In the genomic region with DNA sequence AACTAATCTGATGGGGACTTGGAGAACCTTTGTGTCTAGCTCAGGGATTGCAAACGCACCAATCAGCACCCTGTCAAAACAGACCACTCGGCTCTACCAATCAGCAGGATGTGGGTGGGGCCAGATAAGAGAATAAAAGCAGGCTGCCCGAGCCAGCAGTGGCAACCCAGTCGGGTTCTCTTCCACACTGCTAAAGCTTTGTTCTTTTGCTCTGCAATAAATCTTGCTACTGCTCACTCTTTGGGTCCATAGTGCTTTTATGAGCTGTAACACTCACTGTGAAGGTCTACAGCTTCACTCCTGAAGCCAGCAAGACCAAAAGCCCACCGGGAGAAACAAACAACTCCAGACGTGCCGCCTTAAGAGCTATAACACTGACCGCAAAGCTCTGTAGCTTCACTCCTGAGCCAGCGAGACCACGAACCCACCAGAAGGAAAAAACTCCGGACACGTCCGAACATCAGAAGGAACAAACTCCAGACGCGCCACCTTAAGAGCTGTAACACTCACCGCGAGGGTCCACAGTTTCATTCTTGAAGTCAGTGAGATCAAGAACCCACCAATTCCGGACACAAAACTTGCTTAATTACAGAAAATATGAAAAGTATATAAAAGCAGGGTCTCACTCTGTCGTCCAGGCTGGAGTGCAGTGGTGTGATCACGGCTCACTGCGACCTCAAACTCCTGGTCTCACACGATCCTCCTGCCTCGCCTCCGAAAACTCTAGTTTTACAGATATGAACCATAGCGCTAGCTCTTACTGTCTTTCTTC, we compare ENCODE assay signal across 8 cellular contexts. TPM values are rescaled to one million over a fixed set of nuclear protein-coding genes. Genes with fewer than 3 reads are reported as not detected.
DNase-seq lines count a peak whose midpoint lies in the region; ATAC-seq, FAIRE-seq and TF ChIP-seq lines count a peak whose summit lies in the region.
"Not testable (repeated sequence)": the region's sequence is repeated elsewhere in the genome, so short reads cannot be mapped to it uniquely, and the experiment has no call there.

No MANE protein-coding gene starts in this region.

- H3K9me3 ChIP-seq in DND-41 (ENCODE audit: insufficient read depth, low read length, severe bottlenecking); MM.1S (replicated peaks; ENCODE audit: insufficient read depth, low read length); GM12878 (replicated peaks; ENCODE audit: control insufficient read depth, insufficient read depth, low read length); fibroblast of lung (ENCODE audit: control insufficient read depth, insufficient read depth, low read depth, low read length); mucosa of descending colon; sigmoid colon: not testable (repeated sequence)

- not testable (repeated sequence) for H4K20me1 ChIP-seq in DND-41 (ENCODE audit: insufficient read depth, low read length); MM.1S (ENCODE audit: insufficient read depth, low read length); GM12878 (ENCODE audit: control insufficient read depth, insufficient read depth); fibroblast of lung (ENCODE audit: control insufficient read depth, extremely low read depth, insufficient read depth, low read length)

- not testable (repeated sequence) for TF ChIP-seq CTCF in DND-41 (IDR thresholded peaks at IDR 0.05; ENCODE audit: borderline replicate concordance, extremely low read depth, low read length, poor library complexity, severe bottlenecking); MM.1S (IDR thresholded peaks at IDR 0.05; ENCODE audit: low read length); GM12878 (IDR thresholded peaks at IDR 0.05 in 2 of 3, conservative IDR thresholded peaks at IDR 0.05 in 1 of 3; ENCODE audit: control insufficient read depth in 2 of 3, extremely low read depth in 1 of 3, insufficient read depth in 1 of 3, low read depth in 3 of 3, low read length in 3 of 3); fibroblast of lung (conservative IDR thresholded peaks at IDR 0.05 in 1 of 2, IDR thresholded peaks at IDR 0.05 in 1 of 2; ENCODE audit: low read depth in 1 of 2, low read length in 2 of 2); mucosa of descending colon (IDR thresholded peaks at IDR 0.05); sigmoid colon (IDR thresholded peaks at IDR 0.05); type B pancreatic cell (conservative IDR thresholded peaks at IDR 0.05)

- DNase-seq in DND-41 = peak; percentile 51
- DNase-seq in MM.1S; GM12878 (ENCODE audit: low read depth, low spot score); fibroblast of lung (ENCODE audit: low read depth in 2 of 2); mucosa of descending colon; sigmoid colon; type B pancreatic cell (ENCODE audit: extremely low spot score, unreplicated experiment): not testable (repeated sequence)
- peak; percentile 43 for DNase-seq in activated CD4-positive, alpha-beta T cell treated with anti-CD3 and anti-CD28 coated beads for 36 hours

- H3K27ac ChIP-seq in DND-41 (ENCODE audit: low read length) (peak overlapping the region; percentile 98), GM12878 (ENCODE audit: control insufficient read depth, insufficient read depth) (peak overlapping the region; percentile 97), sigmoid colon (peak overlapping the region; percentile 91 to 97 (median 94))
- not testable (repeated sequence) for H3K27ac ChIP-seq in MM.1S (ENCODE audit: low read length); fibroblast of lung (ENCODE audit: insufficient read depth, low read length)

- peak overlapping the region; percentile 88 for H3K9ac ChIP-seq in DND-41 (ENCODE audit: low read depth, low read length)
- not testable (repeated sequence) for H3K9ac ChIP-seq in MM.1S (ENCODE audit: low read length); GM12878 (ENCODE audit: control insufficient read depth, insufficient read depth, low read length); fibroblast of lung (ENCODE audit: insufficient read depth, low read length)

- POLR2A ChIA-PET in activated CD4-positive, alpha-beta T cell treated with anti-CD3 and anti-CD28 coated beads for 36 hours (lab: Charles Lee) = interaction anchor here (0.6 to 1.7 kb wide), 10 partner anchors 16 to 668 kb away, joined by 3 to 7 read pairs (median 3); partner anchors contain the start of gene TNF
- POLR2A ChIA-PET in GM12878 (lab: Charles Lee) = interaction anchor here (0.6 to 2.2 kb wide), 5 partner anchors 36 to 410 kb away, joined by 4 to 9 read pairs (median 5); no protein-coding TSS in a partner anchor

- not testable (repeated sequence) for TF ChIP-seq EP300 in GM12878 (IDR thresholded peaks at IDR 0.05; ENCODE audit: borderline replicate concordance in 1 of 2, control insufficient read depth in 1 of 2, low read depth in 2 of 2, low read length in 2 of 2); sigmoid colon (IDR thresholded peaks at IDR 0.05)

- peaks cover 17% of the 10 kb centered on the region for H3K36me3 ChIP-seq in DND-41 (ENCODE audit: insufficient read depth, low read length)
- not testable (repeated sequence) for H3K36me3 ChIP-seq in MM.1S (replicated peaks; ENCODE audit: insufficient read depth, low read length); GM12878 (ENCODE audit: control insufficient read depth in 2 of 2, insufficient read depth in 2 of 2, low read length in 1 of 2); fibroblast of lung (ENCODE audit: control insufficient read depth, insufficient read depth, low read length); mucosa of descending colon (ENCODE audit: low read depth); sigmoid colon

- in situ Hi-C loops in GM12878 (cut with MboI) = loop anchor here (5.0 kb wide), 2 partner anchors 71 to 171 kb away; no protein-coding TSS in a partner anchor

- CTCF ChIA-PET in activated CD4-positive, alpha-beta T cell treated with anti-CD3 and anti-CD28 coated beads for 36 hours (lab: Charles Lee) = interaction anchor here (0.6 to 2.9 kb wide), 20 partner anchors 12 to 402 kb away, joined by 3 to 33 read pairs (median 4); no protein-coding TSS in a partner anchor
- CTCF ChIA-PET in GM12878 (lab: Yijun Ruan, JAX) = interaction anchor here (0.7 to 14.6 kb wide), 29 partner anchors 10 to 204 kb away, joined by 3 to 326 read pairs (median 3); partner anchors contain the start of gene PSORS1C2

- SMC1A ChIA-PET in GM12878 (lab: Charles Lee; ENCODE audit: uncharacterized antibody, unreplicated experiment) = interaction anchor here (0.6 to 2.8 kb wide), 16 partner anchors 12 to 201 kb away, joined by 3 to 35 read pairs (median 4); partner anchors contain the start of gene PSORS1C2

- not testable (repeated sequence) for TF ChIP-seq RAD21 in GM12878 (IDR thresholded peaks at IDR 0.05; ENCODE audit: insufficient read depth, low read depth, low read length)

- FAIRE-seq in GM12878 (lab: Jason Lieb, UNC) = not testable (repeated sequence)

- H3K4me2 ChIP-seq in DND-41 (ENCODE audit: insufficient read depth, low read length) = peak overlapping the region; percentile 73
- H3K4me2 ChIP-seq in MM.1S (ENCODE audit: low read depth, low read length) = peak overlapping the region; percentile 63; the same call in 1 of the 2 replicates
- H3K4me2 ChIP-seq in GM12878 (ENCODE audit: control insufficient read depth, insufficient read depth) = peak overlapping the region; percentile 65; the same call in 1 of the 2 replicates
- H3K4me2 ChIP-seq in fibroblast of lung (ENCODE audit: extremely low read depth, insufficient read depth, low read length) = peak overlapping the region; percentile 41

- not testable (repeated sequence) for H3K27me3 ChIP-seq in DND-41 (ENCODE audit: insufficient read depth, low read length, poor library complexity); MM.1S (replicated peaks; ENCODE audit: insufficient read depth, low read length); GM12878 (replicated peaks in 1 of 2; ENCODE audit: control insufficient read depth in 2 of 2, insufficient read depth in 2 of 2, low read length in 1 of 2); fibroblast of lung (ENCODE audit: control insufficient read depth, insufficient read depth, low read length); sigmoid colon

- intact Hi-C loops in activated CD4-positive, alpha-beta T cell treated with anti-CD3 and anti-CD28 coated beads for 36 hours (cut with DNase I, micrococcal nuclease) = loop anchor here (1.0 to 5.0 kb wide), 14 partner anchors 38 to 869 kb away; partner anchors contain the start of genes HLA-B (in 2 of the 2), HLA-C (in 2 of the 2), TCF19 (in 2 of the 2) and BAG6 (in 1 of the 2)
- intact Hi-C loops in GM12878 (cut with micrococcal nuclease; ENCODE audit: unreplicated experiment) (loop anchor here (1.0 to 2.0 kb wide), 2 partner anchors 76 to 171 kb away; partner anchors contain the start of gene HLA-C), mucosa of descending colon (cut with DNase I, micrococcal nuclease) (loop anchor here (5.0 to 10.0 kb wide), 2 partner anchors 168 to 171 kb away; no protein-coding TSS in a partner anchor), sigmoid colon (cut with DNase I) (loop anchor here (1.0 to 2.0 kb wide), 2 partner anchors 76 to 171 kb away; partner anchors contain the start of gene HLA-C)

- H3K9me2 ChIP-seq in MM.1S (replicated peaks; ENCODE audit: insufficient read depth, low read length) = not testable (repeated sequence)

- H3F3A ChIP-seq in MM.1S (ENCODE audit: insufficient read depth, low read length) = peaks cover 24% of the 10 kb centered on the region; the same call in 1 of the 2 replicates

- 59% methylated on average over 25 of the region's 25 CpGs for WGBS in GM12878 (ENCODE audit: insufficient coverage, insufficient replicate concordance, low lambda C conversion rate, missing lambda C conversion rate)
- 68 to 72% methylated on average over 25 of the region's 25 CpGs for WGBS in sigmoid colon, 2 donors

- H3K4me1 ChIP-seq in DND-41 (ENCODE audit: insufficient read depth, low read length) = peaks cover 49% of the 10 kb centered on the region
- peaks cover 15% of the 10 kb centered on the region; the same call in 1 of the 2 replicates for H3K4me1 ChIP-seq in MM.1S (ENCODE audit: low read length)
- not testable (repeated sequence) for H3K4me1 ChIP-seq in GM12878 (ENCODE audit: control insufficient read depth, insufficient read depth, low read length); fibroblast of lung (ENCODE audit: control insufficient read depth, extremely low read depth, insufficient read depth, low read length)
- H3K4me1 ChIP-seq in mucosa of descending colon (ENCODE audit: low read depth) = peaks cover 13% of the 10 kb centered on the region
- peaks cover 0 to 13% (median 7%) of the 10 kb centered on the region in 4 donors for H3K4me1 ChIP-seq in sigmoid colon

- BruUV-seq in GM12878 (replicated peaks; lab: Mats Ljungman, UMichigan) = not testable (repeated sequence)

- H2AFZ ChIP-seq in DND-41 (ENCODE audit: low read depth, low read length) = peak overlapping the region; percentile 78
- not testable (repeated sequence) for H2AFZ ChIP-seq in MM.1S (ENCODE audit: low read length)
- H2AFZ ChIP-seq in GM12878 (ENCODE audit: control insufficient read depth, low read depth, low read length) = peak overlapping the region; percentile 29; the same call in 1 of the 2 replicates
- H2AFZ ChIP-seq in fibroblast of lung (ENCODE audit: low read length) = peak overlapping the region; percentile 5

- H3K36me3 Mint-ChIP-seq in activated CD4-positive, alpha-beta T cell treated with anti-CD3 and anti-CD28 coated beads for 36 hours (ENCODE audit: low read depth) = peaks cover 28% of the 10 kb centered on the region
- not testable (repeated sequence) for H3K36me3 Mint-ChIP-seq in type B pancreatic cell

- H3K27me3 Mint-ChIP-seq in activated CD4-positive, alpha-beta T cell treated with anti-CD3 and anti-CD28 coated beads for 36 hours = not testable (repeated sequence)
- peaks cover 10% of the 10 kb centered on the region for H3K27me3 Mint-ChIP-seq in type B pancreatic cell

- peaks cover 53% of the 10 kb centered on the region for H3K79me2 ChIP-seq in DND-41 (ENCODE audit: insufficient read depth, low read length)
- H3K79me2 ChIP-seq in MM.1S (ENCODE audit: low read length) = peaks cover 27% of the 10 kb centered on the region
- peaks cover 27% of the 10 kb centered on the region for H3K79me2 ChIP-seq in GM12878 (ENCODE audit: control insufficient read depth, insufficient read depth, low read length)
- peaks cover 12% of the 10 kb centered on the region for H3K79me2 ChIP-seq in fibroblast of lung (ENCODE audit: control insufficient read depth, insufficient read depth, low read length)

- peaks cover 38% of the 10 kb centered on the region for H3K4me1 Mint-ChIP-seq in activated CD4-positive, alpha-beta T cell treated with anti-CD3 and anti-CD28 coated beads for 36 hours
- not testable (repeated sequence) for H3K4me1 Mint-ChIP-seq in type B pancreatic cell (ENCODE audit: unreplicated experiment)

- TF ChIP-seq POLR2A in GM12878 (IDR thresholded peaks at IDR 0.05; ENCODE audit: low read depth, low read length); sigmoid colon (IDR thresholded peaks at IDR 0.05): not testable (repeated sequence)

- H3K4me3 Mint-ChIP-seq in activated CD4-positive, alpha-beta T cell treated with anti-CD3 and anti-CD28 coated beads for 36 hours = peak overlapping the region; percentile 76
- H3K4me3 Mint-ChIP-seq in type B pancreatic cell = peak overlapping the region; percentile 89

- not testable (repeated sequence) for ATAC-seq in DND-41 (ENCODE audit: insufficient read depth, low read depth); activated CD4-positive, alpha-beta T cell treated with anti-CD3 and anti-CD28 coated beads for 36 hours; GM12878; mucosa of descending colon

- H3K4me3 ChIP-seq in DND-41 (ENCODE audit: low read depth in 1 of 2, low read length in 2 of 2) (peak overlapping the region; percentile 66 to 70; a peak in 3 of 4 replicates), MM.1S (ENCODE audit: low read length) (peak overlapping the region; percentile 33; the same call in 1 of the 2 replicates), GM12878 (peak overlapping the region; percentile 43; the same call in 1 of the 2 replicates), fibroblast of lung (replicated peaks in 1 of 4; ENCODE audit: control extremely low read depth in 1 of 4, insufficient read depth in 1 of 4, low read depth in 3 of 4, low read length in 4 of 4) (peak overlapping the region in 2 of 4 experiments; percentile 68 to 78), mucosa of descending colon (peak overlapping the region; percentile 40), sigmoid colon (peak overlapping the region; percentile 60 to 71 (median 66))

- peak overlapping the region; percentile 80 for H3K27ac Mint-ChIP-seq in activated CD4-positive, alpha-beta T cell treated with anti-CD3 and anti-CD28 coated beads for 36 hours
- H3K27ac Mint-ChIP-seq in type B pancreatic cell = peak overlapping the region; percentile 87

- H3K9me3 Mint-ChIP-seq in activated CD4-positive, alpha-beta T cell treated with anti-CD3 and anti-CD28 coated beads for 36 hours (ENCODE audit: low read depth); type B pancreatic cell: not testable (repeated sequence)

- RAD21 ChIA-PET in GM12878 (lab: Charles Lee; ENCODE audit: unreplicated experiment) = interaction anchor here (0.6 to 5.4 kb wide), 10 partner anchors 31 to 314 kb away, joined by 3 to 84 read pairs (median 4); partner anchors contain the start of gene CCHCR1

RNA-seq across cellular contexts. Expression of gene POU5F1, which starts 26.0 kb away (rescaled TPM):
- total RNA-seq in activated CD4-positive, alpha-beta T cell treated with anti-CD3 and anti-CD28 coated beads for 36 hours = under 1 TPM in 1 of 2 experiments, not detected in 1; 0.21 TPM
- 1.1 and 3.6 TPM in 2 replicates for total RNA-seq in GM12878 (2013; cell fraction: nucleolus; rRNA removed)
- total RNA-seq in GM12878 (2014; rRNA removed) (3.1 and 4.1 TPM in 2 replicates), GM12878 (2014; rRNA removed; fragmentation: Illumina TruSeq; extraction: Trizol) (4.5 and 5.3 TPM in 2 replicates), GM12878 (2021) (2.0 and 3.7 TPM in 2 replicates), fibroblast of lung (under 0.01 TPM in 2 replicates), mucosa of descending colon (1 to 10 TPM; 2.1 to 5.8 (median 3.4) TPM), sigmoid colon (under 1 TPM in 2 of 4 donors, not detected in 2; 0.16 to 0.27 TPM), type B pancreatic cell (ENCODE audit: low replicate concordance) (not detected in 2 replicates)
- polyA plus RNA-seq in GM12878 (2011; ENCODE audit: low read depth) = 1.9 TPM
- polyA plus RNA-seq in GM12878 (2011; rRNA removed) (2.3 and 2.5 TPM in 2 replicates), GM12878 (2014; fragmentation: Illumina TruSeq; extraction: Trizol) (2.1 and 4.8 TPM in 2 replicates), GM12878 (2014; fragmentation: Nextera tagmentation; extraction: Ambion mirVana) (1 to 10 TPM; 1.4 to 2.7 TPM), GM12878 (2014; rRNA removed) (3.7 and 5.5 TPM in 2 replicates), GM12878 (2016; fragmentation: Nextera tagmentation; extraction: Ambion mirVana) (1 to 10 TPM; 1.8 to 2.0 TPM), fibroblast of lung (0.23 TPM in 1 of 2 replicates, not detected in the other), sigmoid colon (1 to 10 TPM in 2 of 3 donors, not detected in 1; 1.6 to 9.8 TPM)
- 1.9 and 3.1 TPM in 2 replicates for polyA plus RNA-seq in GM12878 (2011; cell fraction: cytosol; rRNA removed)
- polyA plus RNA-seq in GM12878 (2011; cell fraction: nucleus; rRNA removed) = 10.6 and 14.3 TPM in 2 replicates
- 3.4 and 4.7 TPM in 2 replicates for polyA plus RNA-seq in GM12878 (2012)
- 1.6 and 4.1 TPM in 2 replicates for polyA minus RNA-seq in GM12878 (2011; rRNA and poly(A)+ RNA removed)
- 0.94 TPM in 1 of 2 replicates, not detected in the other for polyA minus RNA-seq in GM12878 (2011; cell fraction: cytosol; rRNA and poly(A)+ RNA removed)
- 1.5 and 1.6 TPM in 2 replicates for polyA minus RNA-seq in GM12878 (2011; cell fraction: nucleus; rRNA and poly(A)+ RNA removed)
- 0.09 and 0.19 TPM in 2 replicates for polyA plus RNA-seq in fibroblast of lung (2012)
- polyA minus RNA-seq in fibroblast of lung (ENCODE audit: low replicate concordance) = not detected in 2 replicates

RNA-seq across cellular contexts. Expression of gene TCF19, which starts 38.0 kb away (rescaled TPM):
- total RNA-seq in activated CD4-positive, alpha-beta T cell treated with anti-CD3 and anti-CD28 coated beads for 36 hours = 10 to 100 TPM; 82.6 to 88.0 TPM
- total RNA-seq in GM12878 (2013; cell fraction: nucleolus; rRNA removed) = 12.1 and 12.6 TPM in 2 replicates
- total RNA-seq in GM12878 (2014; rRNA removed) = 90.5 and 103 TPM in 2 replicates
- 42.6 and 46.3 TPM in 2 replicates for total RNA-seq in GM12878 (2014; rRNA removed; fragmentation: Illumina TruSeq; extraction: Trizol)
- total RNA-seq in GM12878 (2021) = 60.2 and 61.1 TPM in 2 replicates
- polyA plus RNA-seq in GM12878 (2011; ENCODE audit: low read depth) = 20.5 TPM
- 28.3 and 29.0 TPM in 2 replicates for polyA plus RNA-seq in GM12878 (2011; rRNA removed)
- polyA plus RNA-seq in GM12878 (2011; cell fraction: cytosol; rRNA removed) = 31.8 and 47.0 TPM in 2 replicates
- 40.8 and 45.4 TPM in 2 replicates for polyA plus RNA-seq in GM12878 (2011; cell fraction: nucleus; rRNA removed)
- 31.6 and 32.0 TPM in 2 replicates for polyA plus RNA-seq in GM12878 (2012)
- polyA plus RNA-seq in GM12878 (2014; fragmentation: Illumina TruSeq; extraction: Trizol) = 33.9 and 43.6 TPM in 2 replicates
- 10 to 100 TPM in 1 of 2 experiments, 1 to 10 TPM in 1; 7.7 to 19.5 TPM for polyA plus RNA-seq in GM12878 (2014; fragmentation: Nextera tagmentation; extraction: Ambion mirVana)
- 83.5 and 91.4 TPM in 2 replicates for polyA plus RNA-seq in GM12878 (2014; rRNA removed)
- 10 to 100 TPM; 77.9 to 85.0 TPM for polyA plus RNA-seq in GM12878 (2016; fragmentation: Nextera tagmentation; extraction: Ambion mirVana)
- 12.8 and 28.2 TPM in 2 replicates for polyA minus RNA-seq in GM12878 (2011; rRNA and poly(A)+ RNA removed)
- 8.2 and 10.0 TPM in 2 replicates for polyA minus RNA-seq in GM12878 (2011; cell fraction: cytosol; rRNA and poly(A)+ RNA removed)
- 5.7 and 12.2 TPM in 2 replicates for polyA minus RNA-seq in GM12878 (2011; cell fraction: nucleus; rRNA and poly(A)+ RNA removed)
- total RNA-seq in fibroblast of lung = 2.3 and 8.4 TPM in 2 replicates
- 7.2 and 20.7 TPM in 2 replicates for polyA plus RNA-seq in fibroblast of lung
- 8.6 and 26.4 TPM in 2 replicates for polyA plus RNA-seq in fibroblast of lung (2012)
- 17.7 and 32.3 TPM in 2 replicates for polyA minus RNA-seq in fibroblast of lung (ENCODE audit: low replicate concordance)
- total RNA-seq in mucosa of descending colon = 10 to 100 TPM in 1 of 3 donors, 1 to 10 TPM in 2; 5.3 to 13.2 (median 7.3) TPM
- 1 to 10 TPM; 2.6 to 4.6 (median 3.0) TPM for total RNA-seq in sigmoid colon
- 10 to 100 TPM in 1 of 3 donors, 1 to 10 TPM in 2; 3.6 to 11.7 (median 6.2) TPM for polyA plus RNA-seq in sigmoid colon
- 8.9 and 18.9 TPM in 2 replicates for total RNA-seq in type B pancreatic cell (ENCODE audit: low replicate concordance)

RNA-seq across cellular contexts. Expression of gene CCHCR1, which starts 38.8 kb away (rescaled TPM):
- total RNA-seq in activated CD4-positive, alpha-beta T cell treated with anti-CD3 and anti-CD28 coated beads for 36 hours = 10 to 100 TPM; 39.7 to 57.6 TPM
- 36.3 and 37.0 TPM in 2 replicates for total RNA-seq in GM12878 (2013; cell fraction: nucleolus; rRNA removed)
- total RNA-seq in GM12878 (2014; rRNA removed) = 26.7 and 30.2 TPM in 2 replicates
- 19.1 and 24.2 TPM in 2 replicates for total RNA-seq in GM12878 (2014; rRNA removed; fragmentation: Illumina TruSeq; extraction: Trizol)
- 35.0 and 36.8 TPM in 2 replicates for total RNA-seq in GM12878 (2021)
- polyA plus RNA-seq in GM12878 (2011; ENCODE audit: low read depth) = 14.4 TPM
- 9.4 and 15.3 TPM in 2 replicates for polyA plus RNA-seq in GM12878 (2011; rRNA removed)
- polyA plus RNA-seq in GM12878 (2011; cell fraction: cytosol; rRNA removed) = 14.0 and 18.4 TPM in 2 replicates
- polyA plus RNA-seq in GM12878 (2011; cell fraction: nucleus; rRNA removed) = 54.6 and 62.6 TPM in 2 replicates
- polyA plus RNA-seq in GM12878 (2012) = 24.4 and 26.6 TPM in 2 replicates
- polyA plus RNA-seq in GM12878 (2014; fragmentation: Illumina TruSeq; extraction: Trizol) = 21.7 and 22.6 TPM in 2 replicates
- polyA plus RNA-seq in GM12878 (2014; fragmentation: Nextera tagmentation; extraction: Ambion mirVana) = 1 to 10 TPM; 1.0 to 1.4 TPM
- polyA plus RNA-seq in GM12878 (2014; rRNA removed) = 34.9 and 35.2 TPM in 2 replicates
- 10 to 100 TPM; 31.4 to 34.5 TPM for polyA plus RNA-seq in GM12878 (2016; fragmentation: Nextera tagmentation; extraction: Ambion mirVana)
- polyA minus RNA-seq in GM12878 (2011; rRNA and poly(A)+ RNA removed) = 10.6 and 18.5 TPM in 2 replicates
- 5.0 and 5.2 TPM in 2 replicates for polyA minus RNA-seq in GM12878 (2011; cell fraction: cytosol; rRNA and poly(A)+ RNA removed)
- polyA minus RNA-seq in GM12878 (2011; cell fraction: nucleus; rRNA and poly(A)+ RNA removed) = 14.1 and 23.8 TPM in 2 replicates
- total RNA-seq in fibroblast of lung = 19.0 and 19.3 TPM in 2 replicates
- 7.4 and 8.9 TPM in 2 replicates for polyA plus RNA-seq in fibroblast of lung
- polyA plus RNA-seq in fibroblast of lung (2012) = 11.7 and 17.4 TPM in 2 replicates
- polyA minus RNA-seq in fibroblast of lung (ENCODE audit: low replicate concordance) = 6.6 and 24.3 TPM in 2 replicates
- 10 to 100 TPM; 25.7 to 53.3 (median 43.4) TPM for total RNA-seq in mucosa of descending colon
- 10 to 100 TPM in 3 of 4 donors, 1 to 10 TPM in 1; 8.7 to 20.2 (median 12.7) TPM for total RNA-seq in sigmoid colon
- 10 to 100 TPM; 11.4 to 39.3 (median 14.8) TPM for polyA plus RNA-seq in sigmoid colon
- total RNA-seq in type B pancreatic cell (ENCODE audit: low replicate concordance) = 21.9 and 36.8 TPM in 2 replicates

RNA-seq across cellular contexts. Expression of gene PSORS1C2, which starts 57.6 kb away (rescaled TPM):
- not detected for total RNA-seq in activated CD4-positive, alpha-beta T cell treated with anti-CD3 and anti-CD28 coated beads for 36 hours
- total RNA-seq in GM12878 (2013; cell fraction: nucleolus; rRNA removed) = not detected in 2 replicates
- not detected in 2 replicates for total RNA-seq in GM12878 (2014; rRNA removed)
- not detected in 2 replicates for total RNA-seq in GM12878 (2014; rRNA removed; fragmentation: Illumina TruSeq; extraction: Trizol)
- total RNA-seq in GM12878 (2021) = not detected in 2 replicates
- not detected for polyA plus RNA-seq in GM12878 (2011; ENCODE audit: low read depth)
- not detected in 2 replicates for polyA plus RNA-seq in GM12878 (2011; rRNA removed)
- polyA plus RNA-seq in GM12878 (2011; cell fraction: cytosol; rRNA removed) = not detected in 2 replicates
- not detected in 2 replicates for polyA plus RNA-seq in GM12878 (2011; cell fraction: nucleus; rRNA removed)
- not detected in 2 replicates for polyA plus RNA-seq in GM12878 (2012)
- not detected in 2 replicates for polyA plus RNA-seq in GM12878 (2014; fragmentation: Illumina TruSeq; extraction: Trizol)
- polyA plus RNA-seq in GM12878 (2014; fragmentation: Nextera tagmentation; extraction: Ambion mirVana) = not detected
- not detected in 2 replicates for polyA plus RNA-seq in GM12878 (2014; rRNA removed)
- polyA plus RNA-seq in GM12878 (2016; fragmentation: Nextera tagmentation; extraction: Ambion mirVana) = not detected
- polyA minus RNA-seq in GM12878 (2011; rRNA and poly(A)+ RNA removed) = not detected in 2 replicates
- not detected in 2 replicates for polyA minus RNA-seq in GM12878 (2011; cell fraction: cytosol; rRNA and poly(A)+ RNA removed)
- polyA minus RNA-seq in GM12878 (2011; cell fraction: nucleus; rRNA and poly(A)+ RNA removed) = not detected in 2 replicates
- not detected in 2 replicates for total RNA-seq in fibroblast of lung
- not detected in 2 replicates for polyA plus RNA-seq in fibroblast of lung
- polyA plus RNA-seq in fibroblast of lung (2012) = not detected in 2 replicates
- not detected in 2 replicates for polyA minus RNA-seq in fibroblast of lung (ENCODE audit: low replicate concordance)
- total RNA-seq in mucosa of descending colon = not detected
- total RNA-seq in sigmoid colon = not detected
- polyA plus RNA-seq in sigmoid colon = not detected
- not detected in 2 replicates for total RNA-seq in type B pancreatic cell (ENCODE audit: low replicate concordance)
